ENCODE assay signal across 22 cellular contexts in the genomic region with DNA sequence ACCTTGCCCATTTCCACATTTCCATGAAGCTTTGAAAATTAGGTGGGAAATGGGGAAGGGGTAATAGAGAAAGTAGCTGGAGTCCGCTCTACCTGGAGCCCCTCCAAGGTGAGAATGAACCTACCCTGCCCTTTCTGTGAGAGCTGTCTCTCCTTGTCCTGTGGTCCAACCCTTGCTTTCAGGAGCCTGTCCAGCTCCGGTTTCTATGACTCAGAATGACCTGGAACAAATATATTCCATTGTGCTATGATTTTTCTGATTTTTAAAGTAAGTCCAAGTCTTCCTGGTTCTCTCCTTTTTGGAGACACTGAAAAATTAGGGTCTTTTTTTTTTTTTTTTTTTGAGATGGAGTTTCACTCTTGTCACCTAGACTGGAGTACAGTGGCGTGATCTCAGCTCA.
DNase-seq lines count a peak whose midpoint lies in the region; ATAC-seq and TF ChIP-seq lines count a peak whose summit lies in the region.
"Had no signal": no experiment of that assay in that cellular context is flagged by ENCODE, and none has a peak within 500 bp of the region (broad histone marks: within the 10 kb centered on the region; RNA-seq: fewer than 3 reads in every experiment).

No MANE protein-coding gene starts in this region.

- intact Hi-C loops in posterior vena cava (cut with DNase I): no loop called here

- TF ChIP-seq CTCF in RWPE1 (conservative IDR thresholded peaks at IDR 0.05; ENCODE audit: low read depth) (no peak), epithelial cell of esophagus (IDR thresholded peaks at IDR 0.05; ENCODE audit: insufficient read depth, low read depth, low read length, missing control alignments) (no peak), type B pancreatic cell (conservative IDR thresholded peaks at IDR 0.05) (no peak)

- H3K4me1 Mint-ChIP-seq in type B pancreatic cell (ENCODE audit: unreplicated experiment): no peaks in the 10 kb centered on the region
- H3K4me1 Mint-ChIP-seq: CD4-positive, CD25-positive, alpha-beta regulatory T cell; CD8-positive, alpha-beta memory T cell; IgD-negative memory B cell had no signal

- H3K27ac ChIP-seq in RWPE1: no peak overlapping the region
- H3K27ac ChIP-seq: HL-60 had no signal

- H3K27ac Mint-ChIP-seq in type B pancreatic cell: no peak overlapping the region
- H3K27ac Mint-ChIP-seq: CD4-positive, CD25-positive, alpha-beta regulatory T cell; CD8-positive, alpha-beta memory T cell; IgD-negative memory B cell had no signal

- no peak overlapping the region for H3K4me3 ChIP-seq in epithelial cell of esophagus (ENCODE audit: low read length)
- H3K4me3 ChIP-seq: HAP-1 had no signal

- H3K36me3 Mint-ChIP-seq in type B pancreatic cell: no peaks in the 10 kb centered on the region
- H3K36me3 Mint-ChIP-seq: CD4-positive, CD25-positive, alpha-beta regulatory T cell; CD8-positive, alpha-beta memory T cell; IgD-negative memory B cell had no signal

- CTCF ChIA-PET in RWPE1 (lab: Yijun Ruan, JAX): no interaction called here

- POLR2A ChIA-PET in RWPE1 (lab: Yijun Ruan, JAX; ENCODE audit: low non-redundant PET): no interaction called here

- no peak for ATAC-seq in HG03039 (IDR thresholded peaks at IDR 0.05; ENCODE audit: unreplicated experiment)
- ATAC-seq: HepG2 had no signal

- DNase-seq in HPDE6-E6E7 (ENCODE audit: extremely low spot score): peak; percentile 42
- peak; percentile 46 for DNase-seq in RWPE1 (ENCODE audit: low spot score)
- peak; percentile 41 for DNase-seq in epithelial cell of esophagus (ENCODE audit: low read depth)
- DNase-seq in type B pancreatic cell (ENCODE audit: extremely low spot score, unreplicated experiment): peak; percentile 10
- no peak for DNase-seq in posterior vena cava (ENCODE audit: low spot score)
- DNase-seq in activated effector memory CD4-positive, alpha-beta T cell treated with Interleukin-2 at 50 U/mL for 16 hours: no peak
- DNase-seq: ACHN; BE2C; C1 segment of cervical spinal cord; CD4-positive, CD25-positive, alpha-beta regulatory T cell; CD8-positive, alpha-beta memory T cell; COR-L47; DMS 273 treated with DMSO at 0.1 percent for 48 hours; DMS53; DND-41; EL; KBM-7 had no signal

- H3K4me3 Mint-ChIP-seq in type B pancreatic cell: no peak overlapping the region
- H3K4me3 Mint-ChIP-seq: CD4-positive, CD25-positive, alpha-beta regulatory T cell; CD8-positive, alpha-beta memory T cell; IgD-negative memory B cell had no signal

- no peaks in the 10 kb centered on the region for H3K9me3 Mint-ChIP-seq in type B pancreatic cell

- H3K27me3 Mint-ChIP-seq in type B pancreatic cell: peaks cover 12% of the 10 kb centered on the region

Comparison
In these comparisons a context has a peak if more than half of its experiments do, and no peak if none do; other contexts are left out.
1. DNase-seq: peak in HPDE6-E6E7 (single experiment), RWPE1 (single experiment), epithelial cell of esophagus (single experiment) and type B pancreatic cell (single experiment); none in posterior vena cava (single experiment) and activated effector memory CD4-positive, alpha-beta T cell treated with Interleukin-2 at 50 U/mL for 16 hours (single experiment).